Comparison of ENCODE assay signal across 21 cellular contexts in genomic region chr17:5870231-5870953, GRCh38.
"Had no signal": no experiment of that assay in that cellular context is flagged by ENCODE, and none has a peak within 500 bp of the region (broad histone marks: within the 10 kb centered on the region; RNA-seq: fewer than 3 reads in every experiment).

No MANE protein-coding gene starts in this region.

- H3K27ac ChIP-seq: cardiac muscle cell, epithelial cell of prostate, heart left ventricle, spleen, upper lobe of left lung had no signal

- H3K36me3 Mint-ChIP-seq: activated CD4-positive, alpha-beta memory T cell treated with anti-CD3 and anti-CD28 coated beads for 36 hours; memory B cell had no signal

- H3K27ac Mint-ChIP-seq: activated CD4-positive, alpha-beta memory T cell treated with anti-CD3 and anti-CD28 coated beads for 36 hours; activated naive CD8-positive, alpha-beta T cell treated with anti-CD3 and anti-CD28 coated beads, Interleukin-2, amount 50 U/mL, for 24 hours; activated T-helper 1 cell treated with anti-CD3 and anti-CD28 coated beads, Interleukin-12 subunit alpha, Interleukin-12 subunit beta, Interleukin-2, Interleukin-4 antibody, amounts not matched to agents 30 ng/mL and 10 ng/mL and 1 ng/mL, durations not matched to agents 14 hours and 24 hours and 36 hours; memory B cell; naive B cell; T-helper 1 cell treated with Interleukin-12 subunit alpha and Interleukin-12 subunit beta and Interleukin-4 antibody, amounts not matched to agents 30 μg/mL and 1 μg/mL, for 36 hours had no signal

- H3K27me3 ChIP-seq: cardiac muscle cell, heart left ventricle, upper lobe of left lung had no signal

- H3K9me3 ChIP-seq: heart left ventricle, spleen, upper lobe of left lung had no signal

- DNase-seq: activated CD4-positive, alpha-beta memory T cell treated with anti-CD3 and anti-CD28 coated beads for 36 hours; activated CD4-positive, alpha-beta T cell treated with anti-CD3 and anti-CD28 coated beads for 48 hours; activated gamma-delta T cell; activated naive CD4-positive, alpha-beta T cell treated with anti-CD3 and anti-CD28 coated beads, Interleukin-2, amount 50 U/mL, for 16 hours; activated naive CD8-positive, alpha-beta T cell treated with anti-CD3 and anti-CD28 coated beads, Interleukin-2, amount 50 U/mL, for 24 hours; activated T-cell treated with anti-CD3 and anti-CD28 coated beads for 4 hours; heart left ventricle; left cardiac atrium; naive B cell; occipital lobe; retina; spleen; stimulated activated CD4-positive, alpha-beta T cell treated with anti-CD3 and anti-CD28 coated beads, Interleukin-4, amount 100 ng/mL, for 1 hour; stimulated activated naive CD8-positive, alpha-beta T cell treated with anti-CD3 and anti-CD28 coated beads, Interleukin-15, Interleukin-2, amounts not matched to agents 100 U/mL and 50 U/mL, for 24 hours; T1000; upper lobe of left lung had no signal

- H3K4me1 Mint-ChIP-seq: activated naive CD8-positive, alpha-beta T cell treated with anti-CD3 and anti-CD28 coated beads, Interleukin-2, amount 50 U/mL, for 24 hours; naive B cell had no signal

- H3K4me3 ChIP-seq: cardiac muscle cell, heart left ventricle, spleen, upper lobe of left lung had no signal

- H3K4me1 ChIP-seq: spleen, upper lobe of left lung had no signal

- H3K36me3 ChIP-seq: cardiac muscle cell, heart left ventricle, spleen, upper lobe of left lung had no signal

- ATAC-seq: activated naive CD8-positive, alpha-beta T cell treated with anti-CD3 and anti-CD28 coated beads, Interleukin-2, amount 50 U/mL, for 24 hours; heart left ventricle; left cardiac atrium; stimulated activated naive CD8-positive, alpha-beta T cell treated with anti-CD3 and anti-CD28 coated beads, Interleukin-15, Interleukin-2, amounts not matched to agents 100 U/mL and 50 U/mL, for 24 hours had no signal

- H3K9me3 Mint-ChIP-seq: activated CD4-positive, alpha-beta memory T cell treated with anti-CD3 and anti-CD28 coated beads for 36 hours; activated naive CD8-positive, alpha-beta T cell treated with anti-CD3 and anti-CD28 coated beads, Interleukin-2, amount 50 U/mL, for 24 hours; activated T-helper 1 cell treated with anti-CD3 and anti-CD28 coated beads, Interleukin-12 subunit alpha, Interleukin-12 subunit beta, Interleukin-2, Interleukin-4 antibody, amounts not matched to agents 30 ng/mL and 10 ng/mL and 1 ng/mL, durations not matched to agents 14 hours and 24 hours and 36 hours; memory B cell; T-helper 1 cell treated with Interleukin-12 subunit alpha and Interleukin-12 subunit beta and Interleukin-4 antibody, amounts not matched to agents 30 μg/mL and 1 μg/mL, for 36 hours had no signal

- H3K4me3 Mint-ChIP-seq: activated CD4-positive, alpha-beta memory T cell treated with anti-CD3 and anti-CD28 coated beads for 36 hours; activated naive CD8-positive, alpha-beta T cell treated with anti-CD3 and anti-CD28 coated beads, Interleukin-2, amount 50 U/mL, for 24 hours; activated T-helper 1 cell treated with anti-CD3 and anti-CD28 coated beads, Interleukin-12 subunit alpha, Interleukin-12 subunit beta, Interleukin-2, Interleukin-4 antibody, amounts not matched to agents 30 ng/mL and 10 ng/mL and 1 ng/mL, durations not matched to agents 14 hours and 24 hours and 36 hours; memory B cell; naive B cell; T-helper 1 cell treated with Interleukin-12 subunit alpha and Interleukin-12 subunit beta and Interleukin-4 antibody, amounts not matched to agents 30 μg/mL and 1 μg/mL, for 36 hours had no signal
